In genomic region chr19:15265214-15265613, GRCh38 we compare ENCODE assay signal across 9 cellular contexts. TPM values are rescaled to one million over a fixed set of nuclear protein-coding genes. Genes with fewer than 3 reads are reported as not detected.
DNase-seq lines count a peak whose midpoint lies in the region; ATAC-seq and TF ChIP-seq lines count a peak whose summit lies in the region.
"Had no signal": no experiment of that assay in that cellular context is flagged by ENCODE, and none has a peak within 500 bp of the region (broad histone marks: within the 10 kb centered on the region; RNA-seq: fewer than 3 reads in every experiment).

No MANE protein-coding gene starts in this region.

- H3K36me3 ChIP-seq in left ventricle myocardium inferior (peaks cover 88% of the 10 kb centered on the region), sigmoid colon (peaks cover 22 to 73% (median 38%) of the 10 kb centered on the region in 4 donors)

- H3K4me3 Mint-ChIP-seq in stimulated activated naive CD8-positive, alpha-beta T cell treated with anti-CD3 and anti-CD28 coated beads, Interleukin-15, amount 100 ng/mL, for 72 hours: no peak overlapping the region

- H3K9me3 ChIP-seq in left ventricle myocardium inferior (replicated peaks) (no peaks in the 10 kb centered on the region), sigmoid colon (no peaks in the 10 kb centered on the region)

- H3K27ac ChIP-seq in left ventricle myocardium inferior (replicated peaks) (peak overlapping the region; percentile 76), sigmoid colon (peak overlapping the region; percentile 66 to 89 (median 76))

- H3K4me3 ChIP-seq in left ventricle myocardium inferior (no peak overlapping the region), sigmoid colon (no peak overlapping the region)
- H3K4me3 ChIP-seq: smooth muscle cell had no signal

- H3K4me1 ChIP-seq in left ventricle myocardium inferior (peaks cover 71% of the 10 kb centered on the region), sigmoid colon (peaks cover 0 to 70% (median 65%) of the 10 kb centered on the region in 4 donors)

- no peak for TF ChIP-seq CTCF in left ventricle myocardium inferior (IDR thresholded peaks at IDR 0.05; ENCODE audit: borderline replicate concordance)
- TF ChIP-seq CTCF in sigmoid colon (IDR thresholded peaks at IDR 0.05): no peak

- H3K9me3 Mint-ChIP-seq in stimulated activated naive CD8-positive, alpha-beta T cell treated with anti-CD3 and anti-CD28 coated beads, Interleukin-15, amount 100 ng/mL, for 72 hours: no peaks in the 10 kb centered on the region

- DNase-seq in stimulated activated naive CD8-positive, alpha-beta T cell treated with anti-CD3 and anti-CD28 coated beads, Interleukin-15, amount 100 ng/mL, for 72 hours: no peak
- no peak for DNase-seq in stimulated activated naive CD8-positive, alpha-beta T cell treated with anti-CD3 and anti-CD28 coated beads, Interleukin-15, Interleukin-2, amounts not matched to agents 100 U/mL and 50 U/mL, for 24 hours
- DNase-seq in left ventricle myocardium inferior: no peak
- DNase-seq in sigmoid colon: no peak
- no peak for DNase-seq in ecto neural progenitor cell (ENCODE audit: low spot score)
- DNase-seq in NK-92 (lab: John Stamatoyannopoulos, UW; ENCODE audit: unreplicated experiment): no peak

- no peak for TF ChIP-seq POLR2A in sigmoid colon (IDR thresholded peaks at IDR 0.05)

- intact Hi-C loops in left ventricle myocardium inferior (cut with micrococcal nuclease): loop anchor here (10.0 kb wide), 1 partner anchor 110 kb away; the partner anchor contains the start of gene AKAP8
- intact Hi-C loops in sigmoid colon (cut with DNase I): loop anchor here (2.0 to 5.0 kb wide), 2 partner anchors 66 to 167 kb away; no protein-coding TSS in a partner anchor

- H3K27ac Mint-ChIP-seq in stimulated activated naive CD8-positive, alpha-beta T cell treated with anti-CD3 and anti-CD28 coated beads, Interleukin-15, amount 100 ng/mL, for 72 hours: no peak overlapping the region

- H3K27me3 ChIP-seq in left ventricle myocardium inferior (ENCODE audit: low read depth) (no peaks in the 10 kb centered on the region), sigmoid colon (no peaks in the 10 kb centered on the region)

- no peaks in the 10 kb centered on the region for H3K27me3 Mint-ChIP-seq in stimulated activated naive CD8-positive, alpha-beta T cell treated with anti-CD3 and anti-CD28 coated beads, Interleukin-15, amount 100 ng/mL, for 72 hours

- TF ChIP-seq EP300 in sigmoid colon (IDR thresholded peaks at IDR 0.05): no peak

- ATAC-seq in stimulated activated naive CD8-positive, alpha-beta T cell treated with anti-CD3 and anti-CD28 coated beads, Interleukin-15, amount 100 ng/mL, for 72 hours: peak; percentile 37
- no peak for ATAC-seq in stimulated activated naive CD8-positive, alpha-beta T cell treated with anti-CD3 and anti-CD28 coated beads, Interleukin-15, Interleukin-2, amounts not matched to agents 100 U/mL and 50 U/mL, for 24 hours
- ATAC-seq in HG03135 (IDR thresholded peaks at IDR 0.05; ENCODE audit: unreplicated experiment) (no peak), esophagus mucosa (no peak)

- peaks cover 23% of the 10 kb centered on the region for H3K4me1 Mint-ChIP-seq in stimulated activated naive CD8-positive, alpha-beta T cell treated with anti-CD3 and anti-CD28 coated beads, Interleukin-15, amount 100 ng/mL, for 72 hours

- whole genome bisulfite sequencing in sigmoid colon, 2 donors: 85 to 89% methylated on average over 16 of the region's 16 CpGs

RNA-seq across cellular contexts. Expression of gene EPHX3, which starts 33.0 kb away (rescaled TPM):
- total RNA-seq in left ventricle myocardium inferior (not detected), sigmoid colon (not detected), esophagus mucosa (34.6 TPM)
- under 1 TPM in 2 of 3 donors, not detected in 1; 0.46 to 0.73 TPM for polyA plus RNA-seq in sigmoid colon

Comparison
In these comparisons a context has a peak if more than half of its experiments do, and no peak if none do; other contexts are left out.
1. RNA of gene EPHX3, which starts 33.0 kb away (total RNA-seq): 34.6 TPM in esophagus mucosa (single experiment); not detected in left ventricle myocardium inferior (single experiment) and not detected in sigmoid colon; every median in the first group is over 10 times any median in the second.